ENCODE assay signal across 8 cellular contexts in the genomic region with DNA sequence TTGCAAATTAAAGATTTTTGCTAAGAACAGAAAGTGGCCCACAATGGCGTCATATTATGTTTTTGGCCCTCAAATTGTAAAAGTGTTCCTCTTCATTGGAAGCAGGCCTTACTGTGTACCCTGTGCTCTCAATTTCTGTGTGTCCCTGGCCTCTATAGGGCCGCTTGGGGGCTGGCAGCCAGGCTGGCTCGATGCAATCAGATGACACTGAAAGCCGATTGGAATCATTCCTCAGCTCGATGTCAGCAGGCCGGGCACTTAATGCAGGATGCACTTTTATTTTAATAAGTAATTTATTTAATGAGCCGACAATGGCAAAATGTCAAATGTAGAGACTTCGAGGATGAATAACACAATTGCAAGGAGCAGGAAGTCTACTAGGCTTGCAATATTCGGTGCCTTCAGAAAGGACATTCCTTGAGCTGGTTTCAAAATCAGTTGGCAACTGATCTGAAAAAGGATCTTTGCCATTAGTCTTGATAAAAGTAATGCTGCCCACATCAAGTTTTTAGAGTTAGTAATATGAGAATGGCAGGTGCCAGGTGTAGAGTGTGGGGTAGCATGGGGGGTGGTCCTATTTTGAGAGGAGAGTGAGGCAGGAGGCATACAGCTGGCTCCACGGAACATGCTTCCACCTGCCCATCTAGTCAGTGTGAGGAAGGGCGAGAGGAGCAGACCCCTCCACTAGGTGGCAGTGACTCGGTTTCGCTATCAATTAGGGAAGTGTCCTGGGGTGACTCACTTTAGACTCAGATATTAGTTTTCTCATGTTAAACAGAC.
DNase-seq lines count a peak whose midpoint lies in the region; ATAC-seq and TF ChIP-seq lines count a peak whose summit lies in the region.

No MANE protein-coding gene starts in this region.

- H2AFZ ChIP-seq in OCI-LY3 (ENCODE audit: low read depth, low read length), result peak overlapping the region; percentile 93

- H3K9me3 ChIP-seq in OCI-LY3 (ENCODE audit: insufficient read depth, low read length) (no peaks in the 10 kb centered on the region), psoas muscle (no peaks in the 10 kb centered on the region)

- in situ Hi-C loops in Caki2 (cut with HindIII; ENCODE audit: low pct_unique_long_range_greater_than_20kb, low sequenced_read_pairs), result no loop called here

- H3K79me2 ChIP-seq in OCI-LY3 (ENCODE audit: low read length), result no peaks in the 10 kb centered on the region

- H3K36me3 ChIP-seq in OCI-LY3 (replicated peaks; ENCODE audit: low read depth, low read length) (no peaks in the 10 kb centered on the region), psoas muscle (ENCODE audit: insufficient read depth in 1 of 2, low read depth in 1 of 2) (no peaks in the 10 kb centered on the region)

- H3K4me2 ChIP-seq in OCI-LY3 (ENCODE audit: low read length), result peak overlapping the region; percentile 95

- peaks cover 15% of the 10 kb centered on the region for H3K4me1 ChIP-seq in OCI-LY3 (ENCODE audit: low read length)
- no peaks in the 10 kb centered on the region for H3K4me1 ChIP-seq in psoas muscle

- TF ChIP-seq CTCF in OCI-LY3 (IDR thresholded peaks at IDR 0.05; ENCODE audit: low read depth, low read length), result peak; percentile 83
- peak; percentile 50 for TF ChIP-seq CTCF in fibroblast of the aortic adventitia (IDR thresholded peaks at IDR 0.05; ENCODE audit: insufficient read depth, low read length)
- TF ChIP-seq CTCF in psoas muscle (IDR thresholded peaks at IDR 0.05), result peak; percentile 33

- H3K9ac ChIP-seq in OCI-LY3 (ENCODE audit: low read length), result peak overlapping the region; percentile 40

- peak overlapping the region; percentile 70 for H3K4me3 ChIP-seq in OCI-LY3 (ENCODE audit: low read length)
- no peak overlapping the region for H3K4me3 ChIP-seq in fibroblast of the aortic adventitia (ENCODE audit: low read depth, low read length)
- no peak overlapping the region for H3K4me3 ChIP-seq in psoas muscle

- 0 out of 2 replicates have a peak overlapping the region, but pooled peaks have one; percentile 10 for H3K27ac ChIP-seq in OCI-LY3 (ENCODE audit: low read length)
- no peak overlapping the region for H3K27ac ChIP-seq in psoas muscle

- 0 out of 2 replicates have a peak, but pooled peaks cover 4% of the 10 kb centered on the region for H3K27me3 ChIP-seq in OCI-LY3 (ENCODE audit: low read depth, low read length)
- no peaks in the 10 kb centered on the region for H3K27me3 ChIP-seq in psoas muscle (ENCODE audit: insufficient read depth in 3 of 3, low read length in 2 of 3)

- 36 to 51% (median 45%) methylated on average over 13 of the region's 13 CpGs for WGBS in psoas muscle, 3 donors

- no peaks in the 10 kb centered on the region for H4K20me1 ChIP-seq in OCI-LY3 (ENCODE audit: insufficient read depth, low read length)

- intact Hi-C loops in psoas muscle (cut with DNase I), result no loop called here

- DNase-seq in Caki2 (ENCODE audit: low read depth) (peak; percentile 75), fibroblast of the aortic adventitia (ENCODE audit: low read depth) (no peak), psoas muscle (peak in 1 of 2 donors; percentile 17), retina (no peak)
- DNase-seq in activated CD8-positive, alpha-beta memory T cell treated with anti-CD3 and anti-CD28 coated beads, Interleukin-2, amount 50 U/mL, for 4 hours, result peak; percentile 52

- ATAC-seq in GM19452 (IDR thresholded peaks at IDR 0.05; ENCODE audit: unreplicated experiment) (peak; percentile 100), HG03432 (IDR thresholded peaks at IDR 0.05; ENCODE audit: unreplicated experiment) (peak; percentile 100), psoas muscle (peak in 3 of 4 donors; percentile 36 to 63 (median 40))

Comparison
In these comparisons a context has a peak if more than half of its experiments do, and no peak if none do; other contexts are left out.
1. DNase-seq: peak in Caki2 (single experiment) and activated CD8-positive, alpha-beta memory T cell treated with anti-CD3 and anti-CD28 coated beads, Interleukin-2, amount 50 U/mL, for 4 hours (single experiment); none in fibroblast of the aortic adventitia (single experiment) and retina (single experiment).
2. ATAC-seq: peak in every context shown above with its lines; median percentile 100 in GM19452; 100 in HG03432; 40 in psoas muscle.
3. CTCF ChIP-seq: peak in every context shown above with its lines; median percentile 83 in OCI-LY3; 50 in fibroblast of the aortic adventitia; 33 in psoas muscle.